1 cellular context compared by ENCODE assay signal in genomic region chrX:134622056-134622812, GRCh38.
TF ChIP-seq lines count a peak whose summit lies in the region.

No MANE protein-coding gene starts in this region.

TF ChIP-seq in SK-N-SH, 30 proteins besides CTCF, POLR2A, EP300 and RAD21 (continued from another document):
- TF ChIP-seq, protein P1, sequence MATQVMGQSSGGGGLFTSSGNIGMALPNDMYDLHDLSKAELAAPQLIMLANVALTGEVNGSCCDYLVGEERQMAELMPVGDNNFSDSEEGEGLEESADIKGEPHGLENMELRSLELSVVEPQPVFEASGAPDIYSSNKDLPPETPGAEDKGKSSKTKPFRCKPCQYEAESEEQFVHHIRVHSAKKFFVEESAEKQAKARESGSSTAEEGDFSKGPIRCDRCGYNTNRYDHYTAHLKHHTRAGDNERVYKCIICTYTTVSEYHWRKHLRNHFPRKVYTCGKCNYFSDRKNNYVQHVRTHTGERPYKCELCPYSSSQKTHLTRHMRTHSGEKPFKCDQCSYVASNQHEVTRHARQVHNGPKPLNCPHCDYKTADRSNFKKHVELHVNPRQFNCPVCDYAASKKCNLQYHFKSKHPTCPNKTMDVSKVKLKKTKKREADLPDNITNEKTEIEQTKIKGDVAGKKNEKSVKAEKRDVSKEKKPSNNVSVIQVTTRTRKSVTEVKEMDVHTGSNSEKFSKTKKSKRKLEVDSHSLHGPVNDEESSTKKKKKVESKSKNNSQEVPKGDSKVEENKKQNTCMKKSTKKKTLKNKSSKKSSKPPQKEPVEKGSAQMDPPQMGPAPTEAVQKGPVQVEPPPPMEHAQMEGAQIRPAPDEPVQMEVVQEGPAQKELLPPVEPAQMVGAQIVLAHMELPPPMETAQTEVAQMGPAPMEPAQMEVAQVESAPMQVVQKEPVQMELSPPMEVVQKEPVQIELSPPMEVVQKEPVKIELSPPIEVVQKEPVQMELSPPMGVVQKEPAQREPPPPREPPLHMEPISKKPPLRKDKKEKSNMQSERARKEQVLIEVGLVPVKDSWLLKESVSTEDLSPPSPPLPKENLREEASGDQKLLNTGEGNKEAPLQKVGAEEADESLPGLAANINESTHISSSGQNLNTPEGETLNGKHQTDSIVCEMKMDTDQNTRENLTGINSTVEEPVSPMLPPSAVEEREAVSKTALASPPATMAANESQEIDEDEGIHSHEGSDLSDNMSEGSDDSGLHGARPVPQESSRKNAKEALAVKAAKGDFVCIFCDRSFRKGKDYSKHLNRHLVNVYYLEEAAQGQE (IDR thresholded peaks at IDR 0.05; ENCODE audit: low read depth, low read length) = peak; percentile 61; the same call in 1 of the 2 replicates
- TF ChIP-seq, protein P2, sequence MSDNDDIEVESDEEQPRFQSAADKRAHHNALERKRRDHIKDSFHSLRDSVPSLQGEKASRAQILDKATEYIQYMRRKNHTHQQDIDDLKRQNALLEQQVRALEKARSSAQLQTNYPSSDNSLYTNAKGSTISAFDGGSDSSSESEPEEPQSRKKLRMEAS (IDR thresholded peaks at IDR 0.05; ENCODE audit: low read depth) = peak; percentile 91
- TF ChIP-seq, protein P3, sequence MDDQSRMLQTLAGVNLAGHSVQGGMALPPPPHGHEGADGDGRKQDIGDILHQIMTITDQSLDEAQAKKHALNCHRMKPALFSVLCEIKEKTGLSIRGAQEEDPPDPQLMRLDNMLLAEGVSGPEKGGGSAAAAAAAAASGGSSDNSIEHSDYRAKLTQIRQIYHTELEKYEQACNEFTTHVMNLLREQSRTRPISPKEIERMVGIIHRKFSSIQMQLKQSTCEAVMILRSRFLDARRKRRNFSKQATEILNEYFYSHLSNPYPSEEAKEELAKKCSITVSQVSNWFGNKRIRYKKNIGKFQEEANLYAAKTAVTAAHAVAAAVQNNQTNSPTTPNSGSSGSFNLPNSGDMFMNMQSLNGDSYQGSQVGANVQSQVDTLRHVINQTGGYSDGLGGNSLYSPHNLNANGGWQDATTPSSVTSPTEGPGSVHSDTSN (IDR thresholded peaks at IDR 0.05) = peak; percentile 87; the same call in 1 of the 2 replicates
- TF ChIP-seq USF2 (IDR thresholded peaks at IDR 0.05; ENCODE audit: borderline replicate concordance, low read depth, low read length) (no peak), ELF1 (IDR thresholded peaks at IDR 0.05) (no peak), FOXM1 (IDR thresholded peaks at IDR 0.05; ENCODE audit: low read depth) (peak; percentile 87; the same call in 1 of the 2 replicates), FOXJ3 (CRISPR knock-in tag; IDR thresholded peaks at IDR 0.05) (no peak), TEAD4 (IDR thresholded peaks at IDR 0.05; ENCODE audit: borderline replicate concordance, insufficient read depth) (peak; percentile 99)
